ENCODE assay signal across 8 cellular contexts in genomic region chr14:64705406-64706118, GRCh38. TPM values are rescaled to one million over a fixed set of nuclear protein-coding genes. Genes with fewer than 3 reads are reported as not detected.
DNase-seq lines count a peak whose midpoint lies in the region; ATAC-seq and TF ChIP-seq lines count a peak whose summit lies in the region.

No MANE protein-coding gene starts in this region.

- peak overlapping the region; percentile 63 for H3K4me3 Mint-ChIP-seq in activated naive CD8-positive, alpha-beta T cell treated with anti-CD3 and anti-CD28 coated beads, Interleukin-2, amount 10 ng/mL, durations not matched to agents 7 days and 5 days

- TF ChIP-seq CTCF in AG04449 (IDR thresholded peaks at IDR 0.05; ENCODE audit: insufficient read depth, low read length, missing control alignments) (no peak), HL-60 (IDR thresholded peaks at IDR 0.05; ENCODE audit: insufficient read depth, low read length) (no peak)

- CTCF ChIA-PET in AG04449 (lab: Yijun Ruan, JAX), result interaction anchor here (0.9 to 2.4 kb wide), 7 partner anchors 9 to 186 kb away, joined by 3 to 9 read pairs (median 3); no protein-coding TSS in a partner anchor

- H3K27ac Mint-ChIP-seq in activated naive CD8-positive, alpha-beta T cell treated with anti-CD3 and anti-CD28 coated beads, Interleukin-2, amount 10 ng/mL, durations not matched to agents 7 days and 5 days, result no peak overlapping the region

- H3K9me3 Mint-ChIP-seq in activated naive CD8-positive, alpha-beta T cell treated with anti-CD3 and anti-CD28 coated beads, Interleukin-2, amount 10 ng/mL, durations not matched to agents 7 days and 5 days, result no peaks in the 10 kb centered on the region

- DNase-seq in AG04449 (ENCODE audit: low read depth, low spot score), result no peak
- DNase-seq in HL-60 (ENCODE audit: low read depth in 1 of 2, low spot score in 1 of 2), result peak in 1 of 2 experiments; percentile 72
- DNase-seq in activated naive CD8-positive, alpha-beta T cell treated with anti-CD3 and anti-CD28 coated beads, Interleukin-2, amount 10 ng/mL, durations not matched to agents 7 days and 5 days, result no peak
- DNase-seq in hippocampal formation (lab: John Stamatoyannopoulos, UW), result peak; percentile 25 to 49
- peak; percentile 68 for DNase-seq in retina
- DNase-seq in activated CD8-positive, alpha-beta memory T cell treated with anti-CD3 and anti-CD28 coated beads for 24 hours, result no peak
- DNase-seq in mucosa of gallbladder (ENCODE audit: low spot score), result no peak

- H3K4me3 ChIP-seq in AG04449 (ENCODE audit: low read depth, low read length), result peak overlapping the region; percentile 78
- peak overlapping the region; percentile 48 for H3K4me3 ChIP-seq in HL-60 (replicated peaks; ENCODE audit: insufficient read depth, low read length)

- H3K4me1 Mint-ChIP-seq in activated naive CD8-positive, alpha-beta T cell treated with anti-CD3 and anti-CD28 coated beads, Interleukin-2, amount 10 ng/mL, durations not matched to agents 7 days and 5 days, result peaks cover 39% of the 10 kb centered on the region

- ATAC-seq in activated naive CD8-positive, alpha-beta T cell treated with anti-CD3 and anti-CD28 coated beads, Interleukin-2, amount 10 ng/mL, durations not matched to agents 7 days and 5 days (ENCODE audit: low read depth), result no peak
- no peak for ATAC-seq in GM18498 (IDR thresholded peaks at IDR 0.05; ENCODE audit: unreplicated experiment)

- H3K27ac ChIP-seq in HL-60 (replicated peaks), result peak overlapping the region; percentile 88

- H3K27me3 Mint-ChIP-seq in activated naive CD8-positive, alpha-beta T cell treated with anti-CD3 and anti-CD28 coated beads, Interleukin-2, amount 10 ng/mL, durations not matched to agents 7 days and 5 days, result peaks cover 69% of the 10 kb centered on the region

- H3K36me3 Mint-ChIP-seq in activated naive CD8-positive, alpha-beta T cell treated with anti-CD3 and anti-CD28 coated beads, Interleukin-2, amount 10 ng/mL, durations not matched to agents 7 days and 5 days, result no peaks in the 10 kb centered on the region

- POLR2A ChIA-PET in AG04449 (lab: Yijun Ruan, JAX), result interaction anchor here (1.4 kb wide), 1 partner anchor 59 kb away, joined by 3 read pairs; no protein-coding TSS in a partner anchor
- POLR2A ChIA-PET in activated naive CD8-positive, alpha-beta T cell treated with anti-CD3 and anti-CD28 coated beads, Interleukin-2, amount 10 ng/mL, durations not matched to agents 7 days and 5 days (lab: Charles Lee), result interaction anchor here (1.0 kb wide), 1 partner anchor 12 kb away, joined by 3 read pairs; no protein-coding TSS in a partner anchor

- H3K27me3 ChIP-seq in HL-60 (ENCODE audit: insufficient read depth, poor library complexity, severe bottlenecking), result no peaks in the 10 kb centered on the region

RNA-seq across cellular contexts. Expression of gene PLEKHG3, which starts 1.3 kb away (rescaled TPM):
- total RNA-seq in activated naive CD8-positive, alpha-beta T cell treated with anti-CD3 and anti-CD28 coated beads, Interleukin-2, amount 10 ng/mL, durations not matched to agents 7 days and 5 days, result 1 to 10 TPM; 5.5 to 6.6 TPM
- 101 TPM for total RNA-seq in mucosa of gallbladder

Comparison
In these comparisons a context has a peak if more than half of its experiments do, and no peak if none do; other contexts are left out.
1. DNase-seq: peak in hippocampal formation (2 of 2) and retina (single experiment); none in AG04449 (single experiment), activated naive CD8-positive, alpha-beta T cell treated with anti-CD3 and anti-CD28 coated beads, Interleukin-2, amount 10 ng/mL, durations not matched to agents 7 days and 5 days (single experiment), activated CD8-positive, alpha-beta memory T cell treated with anti-CD3 and anti-CD28 coated beads for 24 hours (single experiment) and mucosa of gallbladder (single experiment).
2. RNA of gene PLEKHG3, which starts 1.3 kb away (total RNA-seq): 101 TPM in mucosa of gallbladder (single experiment); 5.5 to 6.6 TPM in activated naive CD8-positive, alpha-beta T cell treated with anti-CD3 and anti-CD28 coated beads, Interleukin-2, amount 10 ng/mL, durations not matched to agents 7 days and 5 days; every median in the first group is over 10 times any median in the second.